Comparison of ENCODE assay signal across 19 cellular contexts in genomic region chr1:233289676-233290075, GRCh38. TPM values are rescaled to one million over a fixed set of nuclear protein-coding genes. Genes with fewer than 3 reads are reported as not detected.
DNase-seq lines count a peak whose midpoint lies in the region; ATAC-seq, FAIRE-seq and TF ChIP-seq lines count a peak whose summit lies in the region.
"Had no signal": no experiment of that assay in that cellular context is flagged by ENCODE, and none has a peak within 500 bp of the region (broad histone marks: within the 10 kb centered on the region; RNA-seq: fewer than 3 reads in every experiment).

No MANE protein-coding gene starts in this region.

- no peak for TF ChIP-seq EP300 in HepG2 (IDR thresholded peaks at IDR 0.05; ENCODE audit: low read depth in 2 of 2, low read length in 2 of 2)
- TF ChIP-seq EP300 in HepG2 (CRISPR knock-in tag; IDR thresholded peaks at IDR 0.05; ENCODE audit: borderline replicate concordance): no peak

- H4K20me1 ChIP-seq in HepG2 (ENCODE audit: insufficient read depth, low read length): no peaks in the 10 kb centered on the region

- CTCF ChIA-PET in HepG2 (lab: Yijun Ruan, JAX; ENCODE audit: low intra/inter-chr PET ratio, low total read pairs): no interaction called here

- TF ChIP-seq POLR2A in HepG2 (IDR thresholded peaks at IDR 0.05; ENCODE audit: insufficient read depth in 1 of 2, low read depth in 2 of 2, low read length in 2 of 2): no peak

- intact Hi-C loops in HepG2 (cut with micrococcal nuclease; ENCODE audit: unreplicated experiment): no loop called here
- intact Hi-C loops in CD14-positive monocyte (cut with micrococcal nuclease): no loop called here

- H3K9me3 ChIP-seq in HUES64 (ENCODE audit: insufficient read depth, low read depth, low read length) (no peaks in the 10 kb centered on the region), HepG2 (ENCODE audit: low read length) (peaks cover 5% of the 10 kb centered on the region; the same call in 1 of the 2 replicates)
- H3K9me3 ChIP-seq: Peyer's patch, spleen had no signal

- H3K4me3 Mint-ChIP-seq in CD14-positive monocyte: no peak overlapping the region
- H3K4me3 Mint-ChIP-seq: activated naive CD4-positive, alpha-beta T cell treated with anti-CD3 and anti-CD28 coated beads, Interleukin-2, amount 10 ng/mL, durations not matched to agents 7 days and 5 days; IgD-negative memory B cell; nephron progenitor cell had no signal

- FAIRE-seq in HepG2 (lab: Jason Lieb, UNC): no peak
- FAIRE-seq: D721Med had no signal

- WGBS in HUES64: 5% methylated on average over 3 of the region's 4 CpGs
- WGBS in HepG2 (ENCODE audit: low lambda C conversion rate): 21% methylated on average over 4 of the region's 4 CpGs

- no peaks in the 10 kb centered on the region for H3K79me2 ChIP-seq in HepG2 (ENCODE audit: insufficient read depth, low read length)

- H3K27ac ChIP-seq in HUES64 (ENCODE audit: low read depth, low read length): peak overlapping the region; percentile 98
- H3K27ac ChIP-seq in HepG2 (ENCODE audit: extremely low read length, insufficient read depth, low read length): no peak overlapping the region
- H3K27ac ChIP-seq: Peyer's patch had no signal

- H3K4me1 Mint-ChIP-seq in CD14-positive monocyte: peaks cover 31% of the 10 kb centered on the region

- H3K4me1 ChIP-seq in HUES64 (ENCODE audit: insufficient read depth, low read length) (peaks cover 63% of the 10 kb centered on the region), HepG2 (ENCODE audit: insufficient read depth, low read length) (no peaks in the 10 kb centered on the region)
- H3K4me1 ChIP-seq: Peyer's patch had no signal

- peak; percentile 18 for DNase-seq in NCI-H2196 (lab: John Stamatoyannopoulos, UW; ENCODE audit: unreplicated experiment)
- DNase-seq in cerebellum (ENCODE audit: low spot score): peak; percentile 69
- DNase-seq in mucosa of gallbladder (ENCODE audit: low spot score): peak; percentile 47
- no peak for DNase-seq in HepG2 (ENCODE audit: low spot score)
- DNase-seq in NCI-H2081 treated with DMSO at 0.1 percent for 48 hours (lab: John Stamatoyannopoulos, UW): no peak
- DNase-seq in CD14-positive monocyte (ENCODE audit: low spot score): no peak
- DNase-seq: activated CD4-positive, alpha-beta T cell treated with anti-CD3 and anti-CD28 coated beads, Interleukin-2, amount 50 U/mL, for 4 hours; activated naive CD4-positive, alpha-beta T cell treated with anti-CD3 and anti-CD28 coated beads, Interleukin-2, amount 10 ng/mL, durations not matched to agents 7 days and 5 days; activated T-cell treated with anti-CD3 and anti-CD28 coated beads, Interleukin-2, amount 50 U/mL, for 1 hour; AML-193; cortex of kidney; kidney glomerular epithelial cell; NCI-H526 treated with DMSO at 0.1 percent for 48 hours; nephron progenitor cell; Peyer's patch; spleen had no signal

- TF ChIP-seq RAD21 in HepG2 (CRISPR knock-in tag; IDR thresholded peaks at IDR 0.05): no peak

- no peak overlapping the region for H3K4me2 ChIP-seq in HepG2 (ENCODE audit: low read depth, low read length)

- no peak overlapping the region for H2AFZ ChIP-seq in HepG2 (ENCODE audit: low read length)

- H3K27me3 Mint-ChIP-seq in CD14-positive monocyte (ENCODE audit: low read depth in 3 of 3): peaks cover 0 to 3% (median 3%) of the 10 kb centered on the region in 3 donors
- H3K27me3 Mint-ChIP-seq: activated naive CD4-positive, alpha-beta T cell treated with anti-CD3 and anti-CD28 coated beads, Interleukin-2, amount 10 ng/mL, durations not matched to agents 7 days and 5 days; IgD-negative memory B cell had no signal

- TF ChIP-seq CTCF in HepG2 (CRISPR knock-in tag; IDR thresholded peaks at IDR 0.05): no peak
- no peak for TF ChIP-seq CTCF in CD14-positive monocyte (IDR thresholded peaks at IDR 0.05)

- in situ Hi-C loops in HepG2 (cut with HindIII; ENCODE audit: extremely low pct_ligation_motif_present, low pct_unique_long_range_greater_than_20kb): no loop called here

- ATAC-seq in HepG2: no peak

- peaks cover 4 to 9% of the 10 kb centered on the region in 2 donors for H3K36me3 Mint-ChIP-seq in CD14-positive monocyte

- H3K27me3 ChIP-seq in HUES64 (ENCODE audit: insufficient read depth, low read length): no peaks in the 10 kb centered on the region
- 0 out of 5 replicates have a peak, but pooled peaks cover 0 to under 1% of the 10 kb centered on the region in 2 experiments for H3K27me3 ChIP-seq in HepG2 (ENCODE audit: control insufficient read depth in 1 of 2, insufficient read depth in 2 of 2, low read length in 2 of 2)
- H3K27me3 ChIP-seq: Peyer's patch, spleen had no signal

- H3K36me3 ChIP-seq in HUES64 (ENCODE audit: insufficient read depth, low read length) (peaks cover 29% of the 10 kb centered on the region), HepG2 (replicated peaks in 1 of 2; ENCODE audit: control insufficient read depth in 1 of 2, insufficient read depth in 2 of 2, low read length in 2 of 2) (no peaks in the 10 kb centered on the region)
- H3K36me3 ChIP-seq: Peyer's patch had no signal

- peak overlapping the region; percentile 65 for H3K9ac ChIP-seq in HUES64 (ENCODE audit: low read depth, low read length)
- H3K9ac ChIP-seq in HepG2 (ENCODE audit: insufficient read depth, low read depth, low read length): no peak overlapping the region

- POLR2A ChIA-PET in HepG2 (lab: Yijun Ruan, JAX): no interaction called here

- H3K4me3 ChIP-seq in HUES64 (ENCODE audit: low read length) (0 out of 2 replicates have a peak overlapping the region, but pooled peaks have one; percentile 0), HepG2 (replicated peaks in 1 of 3; ENCODE audit: insufficient read depth in 1 of 3, low read depth in 2 of 3, low read length in 3 of 3) (no peak overlapping the region)
- H3K4me3 ChIP-seq: Peyer's patch, spleen had no signal

- H3K9me3 Mint-ChIP-seq in CD14-positive monocyte: peaks cover 0 to 2% (median 0%) of the 10 kb centered on the region in 7 donors
- H3K9me3 Mint-ChIP-seq: activated naive CD4-positive, alpha-beta T cell treated with anti-CD3 and anti-CD28 coated beads, Interleukin-2, amount 10 ng/mL, durations not matched to agents 7 days and 5 days; IgD-negative memory B cell; nephron progenitor cell had no signal

- no TSS peak for BruUV-seq in HepG2 (replicated peaks; lab: Mats Ljungman, UMichigan)

- peak overlapping the region in 1 of 7 donors; percentile 70 for H3K27ac Mint-ChIP-seq in CD14-positive monocyte
- H3K27ac Mint-ChIP-seq: activated naive CD4-positive, alpha-beta T cell treated with anti-CD3 and anti-CD28 coated beads, Interleukin-2, amount 10 ng/mL, durations not matched to agents 7 days and 5 days; IgD-negative memory B cell; nephron progenitor cell had no signal

RNA-seq across cellular contexts. Expression of gene PCNX2, which starts 5.8 kb away (rescaled TPM):
- 23.9 TPM for polyA plus RNA-seq in HUES64 (2013, experiment 1 of 2)
- polyA plus RNA-seq in HUES64 (2013, experiment 2 of 2): 28.3 TPM
- total RNA-seq in cerebellum: 159 TPM
- total RNA-seq in mucosa of gallbladder: 28.4 TPM
- total RNA-seq in HepG2 (2016; rRNA removed; fragmentation: Illumina TruSeq; extraction: Trizol): 0.11 TPM in 1 of 2 replicates, not detected in the other
- total RNA-seq in HepG2 (2016; cell fraction: cytosol; rRNA removed; fragmentation: Illumina TruSeq; extraction: Trizol; ENCODE audit: low read depth): not detected in 2 replicates
- not detected in 2 replicates for total RNA-seq in HepG2 (2016; cell fraction: insoluble cytoplasmic fraction; rRNA removed; fragmentation: Illumina TruSeq; extraction: Trizol)
- not detected in 2 replicates for total RNA-seq in HepG2 (2016; cell fraction: membrane; rRNA removed; fragmentation: Illumina TruSeq; extraction: Trizol)
- not detected in 2 replicates for total RNA-seq in HepG2 (2016; cell fraction: nucleus; rRNA removed; fragmentation: Illumina TruSeq; extraction: Trizol)
- polyA plus RNA-seq in HepG2 (2011; rRNA removed): 0.13 and 0.42 TPM in 2 replicates
- polyA plus RNA-seq in HepG2 (2011; cell fraction: cytosol; rRNA removed): 0.06 and 0.12 TPM in 2 replicates
- polyA plus RNA-seq in HepG2 (2011; cell fraction: nucleus; rRNA removed): 0.33 and 0.39 TPM in 2 replicates
- polyA plus RNA-seq in HepG2 (2012): 0.21 TPM in 1 of 2 replicates, not detected in the other
- not detected in 2 replicates for polyA plus RNA-seq in HepG2 (2016; cell fraction: cytosol; fragmentation: Illumina TruSeq; extraction: Trizol; ENCODE audit: low read depth)
- polyA plus RNA-seq in HepG2 (2016; cell fraction: insoluble cytoplasmic fraction; fragmentation: Illumina TruSeq; extraction: Trizol; ENCODE audit: low read depth): not detected in 2 replicates
- not detected in 2 replicates for polyA plus RNA-seq in HepG2 (2016; cell fraction: membrane; fragmentation: Illumina TruSeq; extraction: Trizol; ENCODE audit: low read depth)
- polyA plus RNA-seq in HepG2 (2016; cell fraction: nucleus; fragmentation: Illumina TruSeq; extraction: Trizol; ENCODE audit: insufficient read depth, low read depth): not detected in 2 replicates
- 61.8 TPM in 1 of 2 replicates, not detected in the other for polyA minus RNA-seq in HepG2 (2011; rRNA and poly(A)+ RNA removed; ENCODE audit: low replicate concordance)
- polyA minus RNA-seq in HepG2 (2011; cell fraction: cytosol; rRNA and poly(A)+ RNA removed): 0.26 and 0.49 TPM in 2 replicates
- 0.26 TPM in 1 of 2 replicates, not detected in the other for polyA minus RNA-seq in HepG2 (2011; cell fraction: nucleus; rRNA and poly(A)+ RNA removed)
- polyA plus RNA-seq in CD14-positive monocyte: under 1 TPM; 0.29 to 0.62 TPM

RNA-seq across cellular contexts. Expression of gene MAP3K21, which starts 37.8 kb away (rescaled TPM):
- polyA plus RNA-seq in HUES64 (2013, experiment 1 of 2): 9.3 TPM
- 9.7 TPM for polyA plus RNA-seq in HUES64 (2013, experiment 2 of 2)
- total RNA-seq in cerebellum (8.8 TPM), mucosa of gallbladder (11.9 TPM), HepG2 (2016; rRNA removed; fragmentation: Illumina TruSeq; extraction: Trizol) (not detected in 2 replicates)
- total RNA-seq in HepG2 (2016; cell fraction: cytosol; rRNA removed; fragmentation: Illumina TruSeq; extraction: Trizol; ENCODE audit: low read depth): not detected in 2 replicates
- total RNA-seq in HepG2 (2016; cell fraction: insoluble cytoplasmic fraction; rRNA removed; fragmentation: Illumina TruSeq; extraction: Trizol): not detected in 2 replicates
- total RNA-seq in HepG2 (2016; cell fraction: membrane; rRNA removed; fragmentation: Illumina TruSeq; extraction: Trizol): not detected in 2 replicates
- total RNA-seq in HepG2 (2016; cell fraction: nucleus; rRNA removed; fragmentation: Illumina TruSeq; extraction: Trizol): not detected in 2 replicates
- polyA plus RNA-seq in HepG2 (2011; rRNA removed) (not detected in 2 replicates), CD14-positive monocyte (under 1 TPM; 0.38 to 0.59 TPM)
- polyA plus RNA-seq in HepG2 (2011; cell fraction: cytosol; rRNA removed): not detected in 2 replicates
- not detected in 2 replicates for polyA plus RNA-seq in HepG2 (2011; cell fraction: nucleus; rRNA removed)
- polyA plus RNA-seq in HepG2 (2012): not detected in 2 replicates
- polyA plus RNA-seq in HepG2 (2016; cell fraction: cytosol; fragmentation: Illumina TruSeq; extraction: Trizol; ENCODE audit: low read depth): not detected in 2 replicates
- polyA plus RNA-seq in HepG2 (2016; cell fraction: insoluble cytoplasmic fraction; fragmentation: Illumina TruSeq; extraction: Trizol; ENCODE audit: low read depth): not detected in 2 replicates
- polyA plus RNA-seq in HepG2 (2016; cell fraction: membrane; fragmentation: Illumina TruSeq; extraction: Trizol; ENCODE audit: low read depth): not detected in 2 replicates
- not detected in 2 replicates for polyA plus RNA-seq in HepG2 (2016; cell fraction: nucleus; fragmentation: Illumina TruSeq; extraction: Trizol; ENCODE audit: insufficient read depth, low read depth)
- polyA minus RNA-seq in HepG2 (2011; rRNA and poly(A)+ RNA removed; ENCODE audit: low replicate concordance): 44.2 TPM in 1 of 2 replicates, not detected in the other
- 0.18 and 0.20 TPM in 2 replicates for polyA minus RNA-seq in HepG2 (2011; cell fraction: cytosol; rRNA and poly(A)+ RNA removed)
- 0.13 and 0.25 TPM in 2 replicates for polyA minus RNA-seq in HepG2 (2011; cell fraction: nucleus; rRNA and poly(A)+ RNA removed)
- polyA plus RNA-seq: IgD-negative memory B cell had no signal

Comparison
In these comparisons a context has a peak if more than half of its experiments do, and no peak if none do; other contexts are left out.
1. DNase-seq: peak in NCI-H2196 (single experiment), cerebellum (single experiment) and mucosa of gallbladder (single experiment); none in HepG2 (single experiment), NCI-H2081 treated with DMSO at 0.1 percent for 48 hours (single experiment) and CD14-positive monocyte (single experiment).
2. RNA of gene PCNX2, which starts 5.8 kb away (total RNA-seq): 159 TPM in cerebellum (single experiment) and 28.4 TPM in mucosa of gallbladder (single experiment); 0.11 TPM in HepG2; every median in the first group is over 10 times any median in the second.